In genomic region chr6:163944897-163945296, GRCh38 we compare ENCODE assay signal across 1 cellular context.
TF ChIP-seq lines count a peak whose summit lies in the region.

No MANE protein-coding gene starts in this region.

TF ChIP-seq in GM23338, 12 proteins besides CTCF, POLR2A, EP300 and RAD21:
- no peak for TF ChIP-seq REST (IDR thresholded peaks at IDR 0.05; ENCODE audit: unreplicated experiment)
- TF ChIP-seq NANOG (IDR thresholded peaks at IDR 0.05; ENCODE audit: borderline replicate concordance): no peak
- no peak for TF ChIP-seq ZNF331 (CRISPR knock-in tag; IDR thresholded peaks at IDR 0.05; ENCODE audit: low read depth)
TF ChIP-seq in GM23338: peak in this region for 0.
